10 cellular contexts compared by ENCODE assay signal in genomic region chr17:39165178-39165843, GRCh38. TPM values are rescaled to one million over a fixed set of nuclear protein-coding genes. Genes with fewer than 3 reads are reported as not detected.
DNase-seq lines count a peak whose midpoint lies in the region; ATAC-seq and TF ChIP-seq lines count a peak whose summit lies in the region.
"Had no signal": no experiment of that assay in that cellular context is flagged by ENCODE, and none has a peak within 500 bp of the region (broad histone marks: within the 10 kb centered on the region; RNA-seq: fewer than 3 reads in every experiment).

No MANE protein-coding gene starts in this region.

- H4K5ac ChIP-seq in IMR-90 (ENCODE audit: low read depth, low read length), result peak overlapping the region; percentile 65

- H3K27ac Mint-ChIP-seq in natural killer cell treated with Interleukin-12 subunit alpha and Interleukin-12 subunit beta and Interleukin-15 and Interleukin-18, amount 100 ng/mL, for 72 hours, result peak overlapping the region; percentile 54 to 78

- dilution Hi-C loops in IMR-90 (cut with HindIII; ENCODE audit: low sequenced_read_pairs, unreplicated experiment), result no loop called here

- ATAC-seq in IMR-90 (ENCODE audit: low read depth) (peak; percentile 6), GM19035 (IDR thresholded peaks at IDR 0.05; ENCODE audit: unreplicated experiment) (no peak), GM18858 (IDR thresholded peaks at IDR 0.05; ENCODE audit: unreplicated experiment) (no peak), GM21360 (IDR thresholded peaks at IDR 0.05; ENCODE audit: unreplicated experiment) (no peak)
- peak in 1 of 2 donors; percentile 50 for ATAC-seq in natural killer cell treated with Interleukin-12 subunit alpha and Interleukin-12 subunit beta and Interleukin-15 and Interleukin-18, amount 100 ng/mL, for 72 hours

- WGBS in IMR-90 (ENCODE audit: extremely low coverage in 2 of 2, insufficient read length in 1 of 2), 2 experiments, result 4% methylated on average over 20 of the region's 51 CpGs; no CpG with 5 or more reads in 1 of the 2 experiments

- TF ChIP-seq POLR2A in IMR-90 (IDR thresholded peaks at IDR 0.05; ENCODE audit: low read depth, low read length), result no peak

- CTCF ChIA-PET in IMR-90 (lab: Yijun Ruan, JAX), result interaction anchor here (0.9 to 2.4 kb wide), 12 partner anchors 10 to 184 kb away, joined by 3 to 19 read pairs (median 4); no protein-coding TSS in a partner anchor

- peak overlapping the region; percentile 26 for H3K23ac ChIP-seq in IMR-90 (ENCODE audit: low read depth, low read length)

- H3K4me3 Mint-ChIP-seq in natural killer cell treated with Interleukin-12 subunit alpha and Interleukin-12 subunit beta and Interleukin-15 and Interleukin-18, amount 100 ng/mL, for 72 hours, result peak overlapping the region; percentile 94

- H3K4ac ChIP-seq in IMR-90 (ENCODE audit: low read depth, low read length), result peak overlapping the region; percentile 6

- H3K4me2 ChIP-seq in IMR-90 (ENCODE audit: low read depth, low read length), result peak overlapping the region; percentile 91

- H3K9ac ChIP-seq in IMR-90 (ENCODE audit: low read depth, low read length), result peak overlapping the region; percentile 7; the same call in 1 of the 2 replicates

- no peaks in the 10 kb centered on the region for H3K9me3 Mint-ChIP-seq in natural killer cell treated with Interleukin-12 subunit alpha and Interleukin-12 subunit beta and Interleukin-15 and Interleukin-18, amount 100 ng/mL, for 72 hours

- peaks cover 6% of the 10 kb centered on the region for H3K9me1 ChIP-seq in IMR-90 (ENCODE audit: insufficient read depth, low read length)

- H3K27ac ChIP-seq in ACC112 (ENCODE audit: low read depth, low read length) (no peak overlapping the region), IMR-90 (ENCODE audit: insufficient read depth, low read length) (no peak overlapping the region)
- H3K27ac ChIP-seq: VCaP had no signal

- H3K4me1 ChIP-seq in ACC112 (ENCODE audit: control insufficient read depth, insufficient read depth, low read length, unreplicated experiment) (no peaks in the 10 kb centered on the region), IMR-90 (ENCODE audit: control insufficient read depth, insufficient read depth, low read length) (peaks cover 5% of the 10 kb centered on the region; the same call in 1 of the 2 replicates)

- peak overlapping the region; percentile 10; the same call in 1 of the 2 replicates for H3K14ac ChIP-seq in IMR-90 (replicated peaks; ENCODE audit: low read depth, low read length)

- H2BK120ac ChIP-seq in IMR-90 (ENCODE audit: low read depth, low read length), result 0 out of 2 replicates have a peak overlapping the region, but pooled peaks have one; percentile 2

- H2BK5ac ChIP-seq in IMR-90 (ENCODE audit: low read depth, low read length, poor library complexity, severe bottlenecking), result no peak overlapping the region

- BruUV-seq in IMR-90 (replicated peaks; lab: Mats Ljungman, UMichigan), result no TSS peak

- no peaks in the 10 kb centered on the region for H3K27me3 Mint-ChIP-seq in natural killer cell treated with Interleukin-12 subunit alpha and Interleukin-12 subunit beta and Interleukin-15 and Interleukin-18, amount 100 ng/mL, for 72 hours

- no peaks in the 10 kb centered on the region for H3K36me3 Mint-ChIP-seq in natural killer cell treated with Interleukin-12 subunit alpha and Interleukin-12 subunit beta and Interleukin-15 and Interleukin-18, amount 100 ng/mL, for 72 hours

- DNase-seq in IMR-90 (no peak), epithelial cell of esophagus (ENCODE audit: low read depth) (no peak), foreskin melanocyte (no peak)
- DNase-seq in natural killer cell treated with Interleukin-12 subunit alpha and Interleukin-12 subunit beta and Interleukin-15 and Interleukin-18, amount 100 ng/mL, for 72 hours (ENCODE audit: low spot score), result no peak

- peak overlapping the region; percentile 60 for H2AFZ ChIP-seq in ACC112 (ENCODE audit: low read length, unreplicated experiment)
- peak overlapping the region; percentile 92 for H2AFZ ChIP-seq in IMR-90 (replicated peaks; ENCODE audit: low read length, poor library complexity)

- POLR2A ChIA-PET in IMR-90 (lab: Charles Lee; ENCODE audit: unreplicated experiment), result interaction anchor here (1.4 kb wide), 1 partner anchor 10 kb away, joined by 3 read pairs; no protein-coding TSS in a partner anchor

- in situ Hi-C loops in IMR-90 (cut with MboI; ENCODE audit: low sequenced_read_pairs), result no loop called here

- H2AK9ac ChIP-seq in IMR-90 (replicated peaks; ENCODE audit: low read depth, low read length, poor library complexity), result peak overlapping the region; percentile 17

- H3K36me3 ChIP-seq in ACC112 (ENCODE audit: insufficient read depth, low read length), result no peaks in the 10 kb centered on the region
- no peaks in the 10 kb centered on the region for H3K36me3 ChIP-seq in IMR-90 (ENCODE audit: control insufficient read depth, insufficient read depth, low read length)

- H2AK5ac ChIP-seq in IMR-90 (ENCODE audit: low read depth, low read length), result peak overlapping the region; percentile 25; the same call in 1 of the 2 replicates

- H4K20me1 ChIP-seq in IMR-90 (ENCODE audit: insufficient read depth, low read length), result no peaks in the 10 kb centered on the region

- no peak for TF ChIP-seq RAD21 in IMR-90 (IDR thresholded peaks at IDR 0.05; ENCODE audit: low read length)

- H2BK20ac ChIP-seq in IMR-90 (ENCODE audit: low read depth, low read length), result no peak overlapping the region

- H3K18ac ChIP-seq in IMR-90 (ENCODE audit: low read depth, low read length), result no peak overlapping the region

- H3K79me1 ChIP-seq in IMR-90 (ENCODE audit: low read depth in 1 of 2, low read length in 2 of 2), result no peaks in the 10 kb centered on the region

- intact Hi-C loops in IMR-90 (cut with micrococcal nuclease), result no loop called here

- TF ChIP-seq CTCF in IMR-90 (conservative IDR thresholded peaks at IDR 0.05; ENCODE audit: low read depth, low read length) (no peak), epithelial cell of esophagus (IDR thresholded peaks at IDR 0.05; ENCODE audit: insufficient read depth, low read depth, low read length, missing control alignments) (no peak)

- H3K4me3 ChIP-seq in ACC112 (ENCODE audit: low read depth, low read length) (peak overlapping the region; percentile 75), IMR-90 (ENCODE audit: insufficient read depth, low read depth, low read length) (peak overlapping the region; percentile 55), epithelial cell of esophagus (ENCODE audit: low read length) (peak overlapping the region; percentile 0)

- no peak overlapping the region for H2BK15ac ChIP-seq in IMR-90 (ENCODE audit: low read depth, low read length)

- H4K91ac ChIP-seq in IMR-90 (ENCODE audit: insufficient read depth, low read depth, low read length), result no peak overlapping the region

- H3K79me2 ChIP-seq in ACC112 (ENCODE audit: control insufficient read depth, insufficient read depth, low read length, unreplicated experiment), result no peaks in the 10 kb centered on the region

- peaks cover 27 to 35% of the 10 kb centered on the region in 2 donors for H3K4me1 Mint-ChIP-seq in natural killer cell treated with Interleukin-12 subunit alpha and Interleukin-12 subunit beta and Interleukin-15 and Interleukin-18, amount 100 ng/mL, for 72 hours (ENCODE audit: low read depth in 2 of 2)

- H3K27me3 ChIP-seq in ACC112 (ENCODE audit: insufficient read depth, low read length), result peaks cover 23% of the 10 kb centered on the region
- H3K27me3 ChIP-seq in IMR-90 (ENCODE audit: control insufficient read depth, insufficient read depth, low read length), result peaks cover 34% of the 10 kb centered on the region

- no peak overlapping the region; the same call in 1 of the 2 replicates for H3K56ac ChIP-seq in IMR-90 (ENCODE audit: extremely low read depth, insufficient read depth, low read length)

- H3K9me3 ChIP-seq in IMR-90 (ENCODE audit: control insufficient read depth, insufficient read depth, low read length), result no peaks in the 10 kb centered on the region

- H4K8ac ChIP-seq in IMR-90 (ENCODE audit: low read depth in 2 of 2, low read length in 2 of 2), result peak overlapping the region; percentile 12 to 81; a peak in 2 of 4 replicates

TF ChIP-seq in IMR-90, 13 proteins besides CTCF, POLR2A, EP300 and RAD21 (continues in another document):
- no peak for TF ChIP-seq BHLHE40 (IDR thresholded peaks at IDR 0.05; ENCODE audit: low read depth, low read length)
- no peak for TF ChIP-seq RFX5 (IDR thresholded peaks at IDR 0.05; ENCODE audit: low read depth, low read length)
- no peak for TF ChIP-seq MAFK (IDR thresholded peaks at IDR 0.05; ENCODE audit: low read depth, low read length)

RNA-seq across cellular contexts. Expression of gene ARL5C, which starts 0.7 kb away (rescaled TPM):
- not detected in 2 replicates for total RNA-seq in IMR-90 (2012; rRNA removed)
- polyA plus RNA-seq in IMR-90 (2012; rRNA removed), result not detected in 2 replicates
- not detected in 2 replicates for polyA plus RNA-seq in IMR-90 (2012; cell fraction: cytosol; rRNA removed)
- polyA plus RNA-seq in IMR-90 (2012; cell fraction: nucleus; rRNA removed; ENCODE audit: low replicate concordance), result not detected in 2 replicates
- total RNA-seq in natural killer cell treated with Interleukin-12 subunit alpha and Interleukin-12 subunit beta and Interleukin-15 and Interleukin-18, amount 100 ng/mL, for 72 hours, result not detected
- total RNA-seq: Daoy had no signal

RNA-seq across cellular contexts. Expression of gene PLXDC1, which starts 13.9 kb away (rescaled TPM):
- under 0.01 and 0.28 TPM in 2 replicates for total RNA-seq in IMR-90 (2012; rRNA removed)
- polyA plus RNA-seq in IMR-90 (2012; rRNA removed), result 0.37 and 0.50 TPM in 2 replicates
- 0.18 and 0.63 TPM in 2 replicates for polyA plus RNA-seq in IMR-90 (2012; cell fraction: cytosol; rRNA removed)
- 5.8 and 8.4 TPM in 2 replicates for polyA plus RNA-seq in IMR-90 (2012; cell fraction: nucleus; rRNA removed; ENCODE audit: low replicate concordance)
- total RNA-seq in natural killer cell treated with Interleukin-12 subunit alpha and Interleukin-12 subunit beta and Interleukin-15 and Interleukin-18, amount 100 ng/mL, for 72 hours, result under 1 TPM in 1 of 2 donors, not detected in 1; 0.43 TPM

RNA-seq across cellular contexts. Expression of gene CACNB1, which starts 32.2 kb away (rescaled TPM):
- 2.5 TPM in 2 replicates for total RNA-seq in IMR-90 (2012; rRNA removed)
- polyA plus RNA-seq in IMR-90 (2012; rRNA removed), result 7.3 and 8.6 TPM in 2 replicates
- polyA plus RNA-seq in IMR-90 (2012; cell fraction: cytosol; rRNA removed), result 4.2 and 4.6 TPM in 2 replicates
- 46.8 and 65.5 TPM in 2 replicates for polyA plus RNA-seq in IMR-90 (2012; cell fraction: nucleus; rRNA removed; ENCODE audit: low replicate concordance)
- 10 to 100 TPM; 18.8 to 49.9 TPM for total RNA-seq in natural killer cell treated with Interleukin-12 subunit alpha and Interleukin-12 subunit beta and Interleukin-15 and Interleukin-18, amount 100 ng/mL, for 72 hours

RNA-seq across cellular contexts. Expression of gene RPL19, which starts 34.8 kb away (rescaled TPM):
- total RNA-seq in IMR-90 (2012; rRNA removed), result 2,298 and 2,466 TPM in 2 replicates
- 2,030 and 2,101 TPM in 2 replicates for polyA plus RNA-seq in IMR-90 (2012; rRNA removed)
- polyA plus RNA-seq in IMR-90 (2012; cell fraction: cytosol; rRNA removed), result 3,418 and 5,498 TPM in 2 replicates
- polyA plus RNA-seq in IMR-90 (2012; cell fraction: nucleus; rRNA removed; ENCODE audit: low replicate concordance), result 579 and 1,052 TPM in 2 replicates
- 1,000 to 10,000 TPM; 1,326 to 1,683 TPM for total RNA-seq in natural killer cell treated with Interleukin-12 subunit alpha and Interleukin-12 subunit beta and Interleukin-15 and Interleukin-18, amount 100 ng/mL, for 72 hours

Comparison
In these comparisons a context has a peak if more than half of its experiments do, and no peak if none do; other contexts are left out.
1. H3K4me3 ChIP-seq: peak in every context shown above with its lines; median percentile 75 in ACC112; 55 in IMR-90; 0 in epithelial cell of esophagus.